29 cellular contexts compared by ENCODE assay signal in genomic region chr16:70372921-70373550, GRCh38. TPM values are rescaled to one million over a fixed set of nuclear protein-coding genes. Genes with fewer than 3 reads are reported as not detected.
DNase-seq lines count a peak whose midpoint lies in the region; ATAC-seq and TF ChIP-seq lines count a peak whose summit lies in the region.
"Had no signal": no experiment of that assay in that cellular context is flagged by ENCODE, and none has a peak within 500 bp of the region (broad histone marks: within the 10 kb centered on the region; RNA-seq: fewer than 3 reads in every experiment).

No MANE protein-coding gene starts in this region.

- peak overlapping the region; percentile 6 for H3K27ac Mint-ChIP-seq in activated CD4-positive, alpha-beta memory T cell treated with anti-CD3 and anti-CD28 coated beads for 36 hours
- H3K27ac Mint-ChIP-seq in activated CD4-positive, alpha-beta memory T cell treated with anti-CD3 and anti-CD28 coated beads, Interleukin-2, amount 10 ng/mL, durations not matched to agents 7 days and 5 days: no peak overlapping the region
- H3K27ac Mint-ChIP-seq in WTC11 (peak overlapping the region; percentile 37), glutamatergic neuron (ENCODE audit: unreplicated experiment) (peak overlapping the region; percentile 57), osteocyte (ENCODE audit: unreplicated experiment) (no peak overlapping the region)

- BruUV-seq in A673 (replicated peaks; lab: Mats Ljungman, UMichigan): TSS peak; percentile 73

- no peak for TF ChIP-seq CTCF in A673 (conservative IDR thresholded peaks at IDR 0.05; ENCODE audit: low read depth, low read length)
- TF ChIP-seq CTCF in WTC11 (IDR thresholded peaks at IDR 0.05): no peak
- no peak for TF ChIP-seq CTCF in glutamatergic neuron (IDR thresholded peaks at IDR 0.05; ENCODE audit: partially characterized antibody, unreplicated experiment)
- no peak for TF ChIP-seq CTCF in osteocyte (IDR thresholded peaks at IDR 0.05)

- CTCF ChIA-PET in activated CD4-positive, alpha-beta memory T cell treated with anti-CD3 and anti-CD28 coated beads for 36 hours (lab: Charles Lee): no interaction called here
- CTCF ChIA-PET in activated CD4-positive, alpha-beta memory T cell treated with anti-CD3 and anti-CD28 coated beads, Interleukin-2, amount 10 ng/mL, durations not matched to agents 7 days and 5 days (lab: Charles Lee): no interaction called here
- CTCF ChIA-PET in A673 (lab: Charles Lee) (no interaction called here), WTC11 (lab: Charles Lee) (no interaction called here)

- intact Hi-C loops in activated CD4-positive, alpha-beta memory T cell treated with anti-CD3 and anti-CD28 coated beads for 36 hours (cut with micrococcal nuclease): no loop called here
- intact Hi-C loops in A673 (cut with micrococcal nuclease; ENCODE audit: unreplicated experiment): no loop called here

- no peaks in the 10 kb centered on the region for H3K27me3 ChIP-seq in A673 (replicated peaks; ENCODE audit: insufficient read depth, low read depth, low read length, poor library complexity)
- H3K27me3 ChIP-seq: gastrocnemius medialis, MG63, spleen, stomach, uterus had no signal

- H3K4me1 ChIP-seq in A673 (ENCODE audit: insufficient read depth, low read length, poor library complexity, severe bottlenecking): no peaks in the 10 kb centered on the region
- H3K4me1 ChIP-seq: lower lobe of right lung, uterus had no signal

- H3K9me3 Mint-ChIP-seq in activated CD4-positive, alpha-beta memory T cell treated with anti-CD3 and anti-CD28 coated beads for 36 hours: no peaks in the 10 kb centered on the region
- H3K9me3 Mint-ChIP-seq in activated CD4-positive, alpha-beta memory T cell treated with anti-CD3 and anti-CD28 coated beads, Interleukin-2, amount 10 ng/mL, durations not matched to agents 7 days and 5 days: no peaks in the 10 kb centered on the region
- H3K9me3 Mint-ChIP-seq in WTC11 (no peaks in the 10 kb centered on the region), glutamatergic neuron (ENCODE audit: unreplicated experiment) (peaks cover 13% of the 10 kb centered on the region), osteocyte (ENCODE audit: unreplicated experiment) (no peaks in the 10 kb centered on the region)
- H3K9me3 Mint-ChIP-seq: T-helper 1 cell treated with Interleukin-12 subunit alpha and Interleukin-12 subunit beta and Interleukin-4 antibody, amounts not matched to agents 30 μg/mL and 1 μg/mL, for 36 hours had no signal

- no peak for DNase-seq in activated CD4-positive, alpha-beta memory T cell treated with anti-CD3 and anti-CD28 coated beads for 36 hours
- DNase-seq in activated CD4-positive, alpha-beta memory T cell treated with anti-CD3 and anti-CD28 coated beads, Interleukin-2, amount 10 ng/mL, durations not matched to agents 7 days and 5 days: no peak
- DNase-seq in A673 (ENCODE audit: low spot score) (no peak), WTC11 (ENCODE audit: low spot score) (no peak), glutamatergic neuron (no peak), osteocyte (ENCODE audit: extremely low spot score, unreplicated experiment) (no peak), NCI-H2227 (lab: John Stamatoyannopoulos, UW; ENCODE audit: unreplicated experiment) (no peak), islet precursor cell (no peak)
- DNase-seq: 8988T; activated CD4-positive, alpha-beta T cell treated with anti-CD3 and anti-CD28 coated beads, Interleukin-2, amount 50 U/mL, for 48 hours; activated CD4-positive, CD25-positive, alpha-beta regulatory T cell treated with anti-CD3 and anti-CD28 coated beads, Interleukin-2, amount 50 U/mL, for 72 hours; amygdala; EL; gastrocnemius medialis; KBM-7; kidney glomerular epithelial cell; lower lobe of right lung; MG63; mucosa of descending colon; NCI-H2029; NCI-H526; spleen; stimulated activated CD4-positive, alpha-beta T cell treated with anti-CD3 and anti-CD28 coated beads, Interleukin-2, amount 100 ng/mL, for 24 hours; stomach; uterus had no signal

- H3K4me1 Mint-ChIP-seq in activated CD4-positive, alpha-beta memory T cell treated with anti-CD3 and anti-CD28 coated beads for 36 hours (ENCODE audit: low read depth): peaks cover 9% of the 10 kb centered on the region
- H3K4me1 Mint-ChIP-seq in activated CD4-positive, alpha-beta memory T cell treated with anti-CD3 and anti-CD28 coated beads, Interleukin-2, amount 10 ng/mL, durations not matched to agents 7 days and 5 days: peaks cover 10% of the 10 kb centered on the region
- no peaks in the 10 kb centered on the region for H3K4me1 Mint-ChIP-seq in WTC11
- peaks cover 14% of the 10 kb centered on the region for H3K4me1 Mint-ChIP-seq in glutamatergic neuron (ENCODE audit: low read depth, unreplicated experiment)
- peaks cover 8% of the 10 kb centered on the region for H3K4me1 Mint-ChIP-seq in osteocyte (ENCODE audit: unreplicated experiment)

- no peak overlapping the region for H3K27ac ChIP-seq in A673 (ENCODE audit: low read depth, low read length, poor library complexity, severe bottlenecking)
- H3K27ac ChIP-seq: lower lobe of right lung, SK-N-MC, spleen, stomach, uterus had no signal

- no peak overlapping the region for H3K4me3 ChIP-seq in A673 (ENCODE audit: low read depth, low read length, poor library complexity, severe bottlenecking)
- H3K4me3 ChIP-seq: gastrocnemius medialis, GM12878, lower lobe of right lung, MG63, mucosa of descending colon, SK-N-MC, spleen, stomach, uterus had no signal

- H3K36me3 ChIP-seq in A673 (ENCODE audit: insufficient read depth, low read length, poor library complexity, severe bottlenecking): peaks cover 36% of the 10 kb centered on the region
- H3K36me3 ChIP-seq: uterus had no signal

- H3K36me3 Mint-ChIP-seq in activated CD4-positive, alpha-beta memory T cell treated with anti-CD3 and anti-CD28 coated beads for 36 hours: peaks cover 44% of the 10 kb centered on the region
- H3K36me3 Mint-ChIP-seq in activated CD4-positive, alpha-beta memory T cell treated with anti-CD3 and anti-CD28 coated beads, Interleukin-2, amount 10 ng/mL, durations not matched to agents 7 days and 5 days (ENCODE audit: low read depth): peaks cover 47% of the 10 kb centered on the region
- peaks cover 47% of the 10 kb centered on the region for H3K36me3 Mint-ChIP-seq in WTC11
- H3K36me3 Mint-ChIP-seq in glutamatergic neuron (ENCODE audit: unreplicated experiment): no peaks in the 10 kb centered on the region
- H3K36me3 Mint-ChIP-seq in osteocyte (ENCODE audit: unreplicated experiment): peaks cover 40% of the 10 kb centered on the region

- H3K4me3 Mint-ChIP-seq in activated CD4-positive, alpha-beta memory T cell treated with anti-CD3 and anti-CD28 coated beads for 36 hours: no peak overlapping the region
- no peak overlapping the region for H3K4me3 Mint-ChIP-seq in activated CD4-positive, alpha-beta memory T cell treated with anti-CD3 and anti-CD28 coated beads, Interleukin-2, amount 10 ng/mL, durations not matched to agents 7 days and 5 days
- H3K4me3 Mint-ChIP-seq in WTC11: no peak overlapping the region
- no peak overlapping the region for H3K4me3 Mint-ChIP-seq in glutamatergic neuron (ENCODE audit: unreplicated experiment)
- no peak overlapping the region for H3K4me3 Mint-ChIP-seq in osteocyte (ENCODE audit: unreplicated experiment)
- H3K4me3 Mint-ChIP-seq: T-helper 1 cell treated with Interleukin-12 subunit alpha and Interleukin-12 subunit beta and Interleukin-4 antibody, amounts not matched to agents 30 μg/mL and 1 μg/mL, for 36 hours had no signal

- no peaks in the 10 kb centered on the region for H3K9me3 ChIP-seq in A673 (ENCODE audit: low read depth, low read length, poor library complexity, severe bottlenecking)
- H3K9me3 ChIP-seq: gastrocnemius medialis, lower lobe of right lung, MG63, mucosa of descending colon, spleen, stomach, uterus had no signal

- H3K27me3 Mint-ChIP-seq in activated CD4-positive, alpha-beta memory T cell treated with anti-CD3 and anti-CD28 coated beads for 36 hours: no peaks in the 10 kb centered on the region
- H3K27me3 Mint-ChIP-seq in activated CD4-positive, alpha-beta memory T cell treated with anti-CD3 and anti-CD28 coated beads, Interleukin-2, amount 10 ng/mL, durations not matched to agents 7 days and 5 days: no peaks in the 10 kb centered on the region
- no peaks in the 10 kb centered on the region for H3K27me3 Mint-ChIP-seq in WTC11 (ENCODE audit: low read depth)
- H3K27me3 Mint-ChIP-seq in glutamatergic neuron (ENCODE audit: unreplicated experiment): peaks cover 12% of the 10 kb centered on the region
- no peaks in the 10 kb centered on the region for H3K27me3 Mint-ChIP-seq in osteocyte (ENCODE audit: unreplicated experiment)

- no peak for ATAC-seq in WTC11
- ATAC-seq: gastrocnemius medialis, GM12878, lower lobe of right lung, mucosa of descending colon, right cardiac atrium had no signal

- POLR2A ChIA-PET in activated CD4-positive, alpha-beta memory T cell treated with anti-CD3 and anti-CD28 coated beads for 36 hours (lab: Charles Lee): interaction anchor here (0.9 kb wide), 1 partner anchor 82 kb away, joined by 3 read pairs; no protein-coding TSS in a partner anchor
- POLR2A ChIA-PET in activated CD4-positive, alpha-beta memory T cell treated with anti-CD3 and anti-CD28 coated beads, Interleukin-2, amount 10 ng/mL, durations not matched to agents 7 days and 5 days (lab: Charles Lee): interaction anchor here (0.6 to 1.5 kb wide), 3 partner anchors 14 to 45 kb away, joined by 3 to 7 read pairs (median 3); partner anchors contain the start of gene DDX19A
- POLR2A ChIA-PET in A673 (lab: Charles Lee; ENCODE audit: low non-redundant PET) (interaction anchor here (0.6 kb wide), 1 partner anchor 95 kb away, joined by 3 read pairs; no protein-coding TSS in a partner anchor), WTC11 (lab: Charles Lee) (interaction anchor here (0.7 to 1.2 kb wide), 2 partner anchors 8 to 341 kb away, joined by 4 read pairs; no protein-coding TSS in a partner anchor)

TF ChIP-seq in WTC11, 78 proteins besides CTCF, POLR2A, EP300 and RAD21 (continues in another document):
- no peak for TF ChIP-seq ATF3 (CRISPR knock-in tag; conservative IDR thresholded peaks at IDR 0.05)
- no peak for TF ChIP-seq TEAD1 (CRISPR knock-in tag; IDR thresholded peaks at IDR 0.05)
- no peak for TF ChIP-seq ZNF232 (CRISPR knock-in tag; IDR thresholded peaks at IDR 0.05)
- no peak for TF ChIP-seq ETV6 (CRISPR knock-in tag; IDR thresholded peaks at IDR 0.05)

RNA-seq across cellular contexts. Expression of gene DDX19A, which starts 26.3 kb away (rescaled TPM):
- 10 to 100 TPM; 34.8 to 39.3 TPM for total RNA-seq in activated CD4-positive, alpha-beta memory T cell treated with anti-CD3 and anti-CD28 coated beads for 36 hours
- 10 to 100 TPM; 27.3 to 27.5 TPM for total RNA-seq in activated CD4-positive, alpha-beta memory T cell treated with anti-CD3 and anti-CD28 coated beads, Interleukin-2, amount 10 ng/mL, durations not matched to agents 7 days and 5 days
- total RNA-seq in A673 (2021) (56.7 and 65.5 TPM in 2 replicates), WTC11 (2021) (42.0 to 47.0 TPM (median 43.7 TPM) in 3 replicates), glutamatergic neuron (ENCODE audit: unreplicated experiment) (33.0 TPM), osteocyte (47.0 and 52.3 TPM in 2 replicates)

Comparison
In these comparisons a context has a peak if more than half of its experiments do, and no peak if none do; other contexts are left out.
1. H3K27ac Mint-ChIP-seq: peak in activated CD4-positive, alpha-beta memory T cell treated with anti-CD3 and anti-CD28 coated beads for 36 hours (single experiment), WTC11 (single experiment) and glutamatergic neuron (single experiment); none in activated CD4-positive, alpha-beta memory T cell treated with anti-CD3 and anti-CD28 coated beads, Interleukin-2, amount 10 ng/mL, durations not matched to agents 7 days and 5 days (single experiment) and osteocyte (single experiment).